1 cellular context compared by ENCODE assay signal in the genomic region with DNA sequence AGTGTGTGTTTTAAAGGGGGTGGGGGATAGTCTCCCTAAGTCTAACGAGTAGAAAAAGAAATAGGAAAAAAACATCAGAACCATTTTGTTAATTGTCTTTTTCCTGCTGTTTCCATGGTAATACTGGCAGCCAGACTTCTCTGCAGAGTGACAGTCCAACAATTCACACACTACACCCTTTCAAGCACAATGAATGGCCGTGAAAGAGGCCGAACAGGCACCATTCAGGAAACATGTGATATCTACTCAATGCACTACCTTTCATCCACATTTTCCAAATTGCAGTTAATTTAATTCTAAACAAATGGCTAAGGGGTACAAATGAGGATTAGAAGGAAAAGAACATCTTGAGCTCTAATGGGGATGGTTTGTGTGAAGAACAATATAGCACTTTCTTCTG.
TF ChIP-seq lines count a peak whose summit lies in the region.

No MANE protein-coding gene starts in this region.

TF ChIP-seq in SK-N-SH treated with all-trans-retinoic acid at 6 μM for 48 hours, 23 proteins besides CTCF, POLR2A, EP300 and RAD21 (continued from another document):
- TF ChIP-seq CREB5 (CRISPR knock-in tag; IDR thresholded peaks at IDR 0.05; ENCODE audit: low read depth) (no peak), OSR1 (CRISPR knock-in tag; IDR thresholded peaks at IDR 0.05) (no peak), ZC3H10 (CRISPR knock-in tag; IDR thresholded peaks at IDR 0.05) (no peak)
